ENCODE assay signal across 13 cellular contexts in genomic region chr4:72525938-72526337, GRCh38. TPM values are rescaled to one million over a fixed set of nuclear protein-coding genes. Genes with fewer than 3 reads are reported as not detected.
DNase-seq lines count a peak whose midpoint lies in the region; ATAC-seq and TF ChIP-seq lines count a peak whose summit lies in the region.
"Had no signal": no experiment of that assay in that cellular context is flagged by ENCODE, and none has a peak within 500 bp of the region (broad histone marks: within the 10 kb centered on the region; RNA-seq: fewer than 3 reads in every experiment).

No MANE protein-coding gene starts in this region.

- no peak for TF ChIP-seq CTCF in left ventricle myocardium inferior (IDR thresholded peaks at IDR 0.05; ENCODE audit: borderline replicate concordance)

- no peaks in the 10 kb centered on the region for H3K79me2 ChIP-seq in GM23248 (ENCODE audit: insufficient read depth)

- H3F3A ChIP-seq in GM23248 (ENCODE audit: insufficient read depth) = no peaks in the 10 kb centered on the region

- no peak overlapping the region for H3K9ac ChIP-seq in GM23248

- no peaks in the 10 kb centered on the region for H3K9me2 ChIP-seq in GM23248 (ENCODE audit: insufficient read depth)

- H3K9me3 ChIP-seq in GM23248 (ENCODE audit: low read depth) (no peaks in the 10 kb centered on the region), left ventricle myocardium inferior (replicated peaks) (no peaks in the 10 kb centered on the region)

- no peak overlapping the region for H2AFZ ChIP-seq in GM23248

- ATAC-seq in activated CD4-positive, CD25-positive, alpha-beta regulatory T cell treated with anti-CD3 and anti-CD28 coated beads, Interleukin-2, amount 50 U/mL, for 24 hours = no peak
- ATAC-seq: activated T-cell treated with anti-CD3 and anti-CD28 coated beads, Interleukin-2, amount 50 U/mL, for 72 hours had no signal

- H3K4me2 ChIP-seq in GM23248 (ENCODE audit: unreplicated experiment) = no peak overlapping the region

- in situ Hi-C loops in GM23248 (cut with MboI) = no loop called here

- no peaks in the 10 kb centered on the region for H3K36me3 ChIP-seq in GM23248 (ENCODE audit: low read depth)
- no peaks in the 10 kb centered on the region for H3K36me3 ChIP-seq in left ventricle myocardium inferior

- intact Hi-C loops in left ventricle myocardium inferior (cut with micrococcal nuclease) = no loop called here

- DNase-seq in GM23248 (peak; percentile 50), astrocyte of the hippocampus (ENCODE audit: low read depth, low spot score) (peak; percentile 84), left ventricle myocardium inferior (peak; percentile 71), skeletal muscle cell (ENCODE audit: low read depth) (peak; percentile 91), MV-4-11 (lab: John Stamatoyannopoulos, UW) (no peak), SW 1271 (lab: John Stamatoyannopoulos, UW) (no peak)
- no peak for DNase-seq in activated CD4-positive, alpha-beta T cell treated with anti-CD3 and anti-CD28 coated beads, Interleukin-2, amount 50 U/mL, for 4 hours
- DNase-seq: activated T-cell treated with anti-CD3 and anti-CD28 coated beads, Interleukin-2, amount 50 U/mL, for 72 hours; CD4-positive, CD25-positive, alpha-beta regulatory T cell; dorsolateral prefrontal cortex; NCI-H187 treated with DMSO at 0.1 percent for 48 hours; OCI-M1 had no signal

- H3K27ac ChIP-seq in GM23248 (no peak overlapping the region), left ventricle myocardium inferior (replicated peaks) (peak overlapping the region; percentile 33)
- H3K27ac ChIP-seq: dorsolateral prefrontal cortex had no signal

- H3K4me1 ChIP-seq in GM23248 (ENCODE audit: insufficient read depth) (no peaks in the 10 kb centered on the region), left ventricle myocardium inferior (peaks cover 8% of the 10 kb centered on the region)

- H3K4me3 ChIP-seq in GM23248 = no peak overlapping the region
- H3K4me3 ChIP-seq in left ventricle myocardium inferior = no peak overlapping the region
- H3K4me3 ChIP-seq in skeletal muscle cell (ENCODE audit: low read depth, low read length) = no peak overlapping the region
- H3K4me3 ChIP-seq: dorsolateral prefrontal cortex had no signal

- H3K27me3 ChIP-seq in GM23248 (replicated peaks; ENCODE audit: insufficient read depth) = no peaks in the 10 kb centered on the region
- H3K27me3 ChIP-seq in left ventricle myocardium inferior (ENCODE audit: low read depth) = no peaks in the 10 kb centered on the region
- H3K27me3 ChIP-seq: dorsolateral prefrontal cortex had no signal

- no peaks in the 10 kb centered on the region for H4K20me1 ChIP-seq in GM23248 (ENCODE audit: insufficient read depth)

- 8 to 21% methylated on average over 2 of the region's 2 CpGs for WGBS in GM23248 (ENCODE audit: low coverage in 1 of 2, low lambda C conversion rate in 2 of 2, missing lambda C conversion rate in 2 of 2), 2 experiments

RNA-seq across cellular contexts. Expression of gene ADAMTS3, which starts 43.1 kb away (rescaled TPM):
- total RNA-seq in GM23248 (2014; rRNA removed; shearing (Covaris generic)) = 0.43 and 1.3 TPM in 2 replicates
- 0.20 and 0.44 TPM in 2 replicates for polyA plus RNA-seq in GM23248 (2016; fragmentation: Nextera tagmentation; extraction: Ambion mirVana)
- 0.60 TPM for total RNA-seq in left ventricle myocardium inferior
- total RNA-seq: activated T-cell treated with anti-CD3 and anti-CD28 coated beads, Interleukin-2, amount 50 U/mL, for 72 hours; CD4-positive, CD25-positive, alpha-beta regulatory T cell had no signal

Comparison
In these comparisons a context has a peak if more than half of its experiments do, and no peak if none do; other contexts are left out.
1. DNase-seq: peak in GM23248 (single experiment), astrocyte of the hippocampus (single experiment), left ventricle myocardium inferior (single experiment) and skeletal muscle cell (single experiment); none in MV-4-11 (single experiment), activated CD4-positive, alpha-beta T cell treated with anti-CD3 and anti-CD28 coated beads, Interleukin-2, amount 50 U/mL, for 4 hours (0 of 2) and SW 1271 (0 of 2).